ENCODE assay signal across 21 cellular contexts in genomic region chr7:99752354-99752753, GRCh38. TPM values are rescaled to one million over a fixed set of nuclear protein-coding genes. Genes with fewer than 3 reads are reported as not detected.
DNase-seq lines count a peak whose midpoint lies in the region; ATAC-seq and TF ChIP-seq lines count a peak whose summit lies in the region.
"Had no signal": no experiment of that assay in that cellular context is flagged by ENCODE, and none has a peak within 500 bp of the region (broad histone marks: within the 10 kb centered on the region; RNA-seq: fewer than 3 reads in every experiment).

No MANE protein-coding gene starts in this region.

- 36 to 50% (median 38%) methylated on average over 3 of the region's 3 CpGs for WGBS in psoas muscle, 3 donors

- intact Hi-C loops in psoas muscle (cut with DNase I), result no loop called here
- intact Hi-C loops in activated CD8-positive, alpha-beta T cell treated with anti-CD3 and anti-CD28 coated beads for 36 hours (cut with micrococcal nuclease), result no loop called here

- no peak for TF ChIP-seq CTCF in RWPE1 (conservative IDR thresholded peaks at IDR 0.05; ENCODE audit: low read depth)
- TF ChIP-seq CTCF in fibroblast of mammary gland (conservative IDR thresholded peaks at IDR 0.05; ENCODE audit: control insufficient read depth, insufficient read depth, low read depth, low read length), result no peak
- no peak for TF ChIP-seq CTCF in psoas muscle (IDR thresholded peaks at IDR 0.05)
- TF ChIP-seq CTCF in activated CD8-positive, alpha-beta T cell treated with anti-CD3 and anti-CD28 coated beads for 36 hours (IDR thresholded peaks at IDR 0.05), result no peak

- H3K27ac ChIP-seq in RWPE1, result peak overlapping the region; percentile 63
- no peak overlapping the region for H3K27ac ChIP-seq in psoas muscle
- H3K27ac ChIP-seq: tibial artery, WERI-Rb-1 had no signal

- H3K9me3 Mint-ChIP-seq in activated CD8-positive, alpha-beta T cell treated with anti-CD3 and anti-CD28 coated beads for 36 hours, result no peaks in the 10 kb centered on the region
- no peaks in the 10 kb centered on the region for H3K9me3 Mint-ChIP-seq in activated T-cell treated with anti-CD3 and anti-CD28 coated beads, Interleukin-2, amount 50 U/mL, for 72 hours

- H3K36me3 Mint-ChIP-seq in activated CD8-positive, alpha-beta T cell treated with anti-CD3 and anti-CD28 coated beads for 36 hours (ENCODE audit: low read depth), result no peaks in the 10 kb centered on the region
- no peaks in the 10 kb centered on the region for H3K36me3 Mint-ChIP-seq in activated T-cell treated with anti-CD3 and anti-CD28 coated beads, Interleukin-2, amount 50 U/mL, for 72 hours (ENCODE audit: insufficient read depth in 2 of 2)

- H3K4me3 ChIP-seq in fibroblast of mammary gland (ENCODE audit: control insufficient read depth, low read depth, low read length), result no peak overlapping the region
- H3K4me3 ChIP-seq in psoas muscle, result no peak overlapping the region
- H3K4me3 ChIP-seq: tibial artery had no signal

- no peaks in the 10 kb centered on the region for H3K9me3 ChIP-seq in psoas muscle
- H3K9me3 ChIP-seq: tibial artery had no signal

- no peaks in the 10 kb centered on the region for H3K27me3 ChIP-seq in psoas muscle (ENCODE audit: insufficient read depth in 3 of 3, low read length in 2 of 3)
- H3K27me3 ChIP-seq: tibial artery had no signal

- no peak overlapping the region for H3K27ac Mint-ChIP-seq in activated CD8-positive, alpha-beta T cell treated with anti-CD3 and anti-CD28 coated beads for 36 hours
- H3K27ac Mint-ChIP-seq in activated T-cell treated with anti-CD3 and anti-CD28 coated beads, Interleukin-2, amount 50 U/mL, for 72 hours, result no peak overlapping the region
- H3K27ac Mint-ChIP-seq: nephron progenitor cell had no signal

- no peaks in the 10 kb centered on the region for H3K4me1 Mint-ChIP-seq in activated CD8-positive, alpha-beta T cell treated with anti-CD3 and anti-CD28 coated beads for 36 hours (ENCODE audit: low read depth)
- peaks cover 19% of the 10 kb centered on the region for H3K4me1 Mint-ChIP-seq in activated T-cell treated with anti-CD3 and anti-CD28 coated beads, Interleukin-2, amount 50 U/mL, for 72 hours (ENCODE audit: low read depth)

- peak; percentile 14 for DNase-seq in ELF-1 (ENCODE audit: low read depth, low spot score)
- DNase-seq in RWPE1 (ENCODE audit: low spot score), result no peak
- peak; percentile 43 for DNase-seq in fibroblast of mammary gland (ENCODE audit: low read depth)
- DNase-seq in psoas muscle, result peak in 1 of 2 donors; percentile 52
- DNase-seq in activated CD8-positive, alpha-beta T cell treated with anti-CD3 and anti-CD28 coated beads for 36 hours, result no peak
- no peak for DNase-seq in AG08396 (ENCODE audit: low spot score)
- DNase-seq in activated T-cell treated with anti-CD3 and anti-CD28 coated beads, Interleukin-2, amount 50 U/mL, for 72 hours, result no peak
- DNase-seq in DMS 273 (lab: John Stamatoyannopoulos, UW; ENCODE audit: unreplicated experiment), result no peak
- DNase-seq: activated CD8-positive, alpha-beta memory T cell treated with anti-CD3 and anti-CD28 coated beads for 24 hours; activated effector memory CD4-positive, alpha-beta T cell treated with anti-CD3 and anti-CD28 coated beads, Interleukin-2, amount 50 U/mL, for 16 hours; cortex of kidney; GOT3; left ventricle myocardium superior; NCI-H1105 treated with DMSO at 0.1 percent for 48 hours; NCI-H446; nephron progenitor cell; stimulated activated CD8-positive, alpha-beta memory T cell treated with anti-CD3 and anti-CD28 coated beads, Interleukin-4, amount 100 ng/mL, for 48 hours; tibial artery; WERI-Rb-1 had no signal

- H3K4me1 ChIP-seq in psoas muscle, result peaks cover 4% of the 10 kb centered on the region
- H3K4me1 ChIP-seq: tibial artery had no signal

- CTCF ChIA-PET in RWPE1 (lab: Yijun Ruan, JAX), result no interaction called here
- CTCF ChIA-PET in activated CD8-positive, alpha-beta T cell treated with anti-CD3 and anti-CD28 coated beads for 36 hours (lab: Charles Lee), result no interaction called here

- peak; percentile 57 to 90 (median 80) for ATAC-seq in psoas muscle
- no peak for ATAC-seq in activated CD8-positive, alpha-beta T cell treated with anti-CD3 and anti-CD28 coated beads for 36 hours
- no peak for ATAC-seq in activated T-cell treated with anti-CD3 and anti-CD28 coated beads, Interleukin-2, amount 50 U/mL, for 72 hours (replicated peaks in 1 of 2)
- ATAC-seq: left ventricle myocardium superior had no signal

- POLR2A ChIA-PET in RWPE1 (lab: Yijun Ruan, JAX; ENCODE audit: low non-redundant PET), result no interaction called here
- POLR2A ChIA-PET in activated CD8-positive, alpha-beta T cell treated with anti-CD3 and anti-CD28 coated beads for 36 hours (lab: Charles Lee), result no interaction called here

- no peak overlapping the region for H3K4me3 Mint-ChIP-seq in activated CD8-positive, alpha-beta T cell treated with anti-CD3 and anti-CD28 coated beads for 36 hours
- H3K4me3 Mint-ChIP-seq in activated T-cell treated with anti-CD3 and anti-CD28 coated beads, Interleukin-2, amount 50 U/mL, for 72 hours, result no peak overlapping the region
- H3K4me3 Mint-ChIP-seq: nephron progenitor cell had no signal

- no peaks in the 10 kb centered on the region for H3K27me3 Mint-ChIP-seq in activated CD8-positive, alpha-beta T cell treated with anti-CD3 and anti-CD28 coated beads for 36 hours
- peaks cover 12% of the 10 kb centered on the region for H3K27me3 Mint-ChIP-seq in activated T-cell treated with anti-CD3 and anti-CD28 coated beads, Interleukin-2, amount 50 U/mL, for 72 hours (ENCODE audit: low read depth)

- H3K36me3 ChIP-seq in psoas muscle (ENCODE audit: insufficient read depth in 1 of 2, low read depth in 1 of 2), result no peaks in the 10 kb centered on the region
- H3K36me3 ChIP-seq: tibial artery, WERI-Rb-1 had no signal

RNA-seq across cellular contexts. Expression of gene CYP3A7, which starts 17.4 kb away (rescaled TPM):
- total RNA-seq in psoas muscle, result not detected
- not detected for polyA plus RNA-seq in psoas muscle
- total RNA-seq in activated CD8-positive, alpha-beta T cell treated with anti-CD3 and anti-CD28 coated beads for 36 hours, result not detected
- not detected for total RNA-seq in activated T-cell treated with anti-CD3 and anti-CD28 coated beads, Interleukin-2, amount 50 U/mL, for 72 hours
- total RNA-seq: astrocyte, left ventricle myocardium superior had no signal

RNA-seq across cellular contexts. Expression of gene CYP3A4, which starts 31.6 kb away (rescaled TPM):
- total RNA-seq in psoas muscle, result 1 to 10 TPM in 2 of 4 donors, under 1 TPM in 1, not detected in 1; 0.34 to 4.2 (median 3.2) TPM
- under 1 TPM; 0.08 to 0.26 (median 0.10) TPM for polyA plus RNA-seq in psoas muscle
- not detected for total RNA-seq in activated CD8-positive, alpha-beta T cell treated with anti-CD3 and anti-CD28 coated beads for 36 hours
- total RNA-seq in activated T-cell treated with anti-CD3 and anti-CD28 coated beads, Interleukin-2, amount 50 U/mL, for 72 hours, result not detected
- total RNA-seq: astrocyte, left ventricle myocardium superior had no signal
- polyA plus RNA-seq: fibroblast of lung had no signal

Comparison
In these comparisons a context has a peak if more than half of its experiments do, and no peak if none do; other contexts are left out.
1. DNase-seq: peak in ELF-1 (single experiment) and fibroblast of mammary gland (single experiment); none in RWPE1 (single experiment), activated CD8-positive, alpha-beta T cell treated with anti-CD3 and anti-CD28 coated beads for 36 hours (single experiment), AG08396 (single experiment), activated T-cell treated with anti-CD3 and anti-CD28 coated beads, Interleukin-2, amount 50 U/mL, for 72 hours (0 of 2) and DMS 273 (single experiment).
2. ATAC-seq: peak in psoas muscle (4 of 4); none in activated CD8-positive, alpha-beta T cell treated with anti-CD3 and anti-CD28 coated beads for 36 hours (single experiment) and activated T-cell treated with anti-CD3 and anti-CD28 coated beads, Interleukin-2, amount 50 U/mL, for 72 hours (0 of 2).